In the genomic region with DNA sequence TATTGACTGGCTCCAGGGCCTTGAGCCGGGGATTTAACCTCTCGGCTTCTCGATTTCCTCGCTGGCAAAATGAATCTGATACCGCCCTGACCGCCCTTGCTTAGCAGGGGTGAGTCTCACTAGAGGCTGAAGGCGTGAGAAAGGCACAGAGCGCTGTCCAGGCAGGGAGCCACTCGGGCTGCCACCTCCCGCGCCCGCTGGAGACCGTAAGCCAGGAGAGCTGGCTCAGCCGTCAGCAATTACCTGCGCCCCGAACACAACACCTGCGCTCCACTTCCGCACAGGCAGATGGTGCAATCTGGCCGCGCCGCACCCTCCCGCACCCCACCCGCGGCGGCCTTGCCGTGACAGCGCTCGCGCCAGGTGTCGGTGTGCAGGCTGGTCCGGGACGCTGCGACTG, we compare ENCODE assay signal across 10 cellular contexts.
A peak's percentile ranks its signal among the peaks of the same experiment; 100 is the strongest.
DNase-seq lines count a peak whose midpoint lies in the region; ATAC-seq and TF ChIP-seq lines count a peak whose summit lies in the region.
"Had no signal": no experiment of that assay in that cellular context is flagged by ENCODE, and none has a peak within 500 bp of the region (broad histone marks: within the 10 kb centered on the region; RNA-seq: fewer than 3 reads in every experiment).

No MANE protein-coding gene starts in this region.

- no peak for TF ChIP-seq CTCF in RWPE2 (IDR thresholded peaks at IDR 0.05; ENCODE audit: poor library complexity, severe bottlenecking)

- H3K4me3 ChIP-seq in RWPE2 (ENCODE audit: severe bottlenecking): no peak overlapping the region
- H3K4me3 ChIP-seq: smooth muscle cell had no signal

- H3K36me3 ChIP-seq in RWPE2 (ENCODE audit: low read depth): no peaks in the 10 kb centered on the region

- H3K9me3 ChIP-seq in RWPE2 (ENCODE audit: severe bottlenecking): no peaks in the 10 kb centered on the region

- H3K27me3 ChIP-seq in RWPE2 (ENCODE audit: insufficient read depth, poor library complexity, severe bottlenecking): no peaks in the 10 kb centered on the region

- ATAC-seq in RWPE2 (ENCODE audit: low read depth): peak; percentile 71
- ATAC-seq in HG02870 (IDR thresholded peaks at IDR 0.05; ENCODE audit: unreplicated experiment): no peak
- ATAC-seq: activated T-cell treated with anti-CD3 and anti-CD28 coated beads, Interleukin-2, amount 50 U/mL, for 4 hours had no signal

- peaks cover 6% of the 10 kb centered on the region for H3K4me1 ChIP-seq in RWPE2 (ENCODE audit: insufficient read depth, poor library complexity, severe bottlenecking)

- H3K27ac ChIP-seq in RWPE2 (ENCODE audit: poor library complexity, severe bottlenecking): no peak overlapping the region

- DNase-seq in COR-L47 (lab: John Stamatoyannopoulos, UW) (peak; percentile 85), NCI-H1417 treated with DMSO at 0.1 percent for 48 hours (lab: John Stamatoyannopoulos, UW) (peak; percentile 56), RWPE2 (ENCODE audit: low spot score) (peak; percentile 46), iPS-NIHi11 (ENCODE audit: low spot score) (peak; percentile 59), globus pallidus (ENCODE audit: low spot score) (no peak), DMS114 treated with DMSO at 0.1 percent for 48 hours (lab: John Stamatoyannopoulos, UW; ENCODE audit: unreplicated experiment) (no peak), HuH-7 (ENCODE audit: low spot score) (no peak)
- DNase-seq: activated T-cell treated with anti-CD3 and anti-CD28 coated beads, Interleukin-2, amount 50 U/mL, for 4 hours had no signal

Comparison
In these comparisons a context has a peak if more than half of its experiments do, and no peak if none do; other contexts are left out.
1. DNase-seq: peak in COR-L47 (single experiment), NCI-H1417 treated with DMSO at 0.1 percent for 48 hours (single experiment), RWPE2 (single experiment) and iPS-NIHi11 (single experiment); none in globus pallidus (single experiment), DMS114 treated with DMSO at 0.1 percent for 48 hours (single experiment) and HuH-7 (single experiment).